ENCODE assay signal across 1 cellular context in genomic region chr1:63366915-63367217, GRCh38.
TF ChIP-seq lines count a peak whose summit lies in the region.

No MANE protein-coding gene starts in this region.

TF ChIP-seq in SK-N-SH, 30 proteins besides CTCF, POLR2A, EP300 and RAD21 (continued from another document):
- TF ChIP-seq REST (IDR thresholded peaks at IDR 0.05; ENCODE audit: low read depth, low read length) (no peak), GABPA (IDR thresholded peaks at IDR 0.05; ENCODE audit: low read depth) (no peak), TEAD4 (IDR thresholded peaks at IDR 0.05; ENCODE audit: borderline replicate concordance, insufficient read depth) (no peak), FOSL2 (IDR thresholded peaks at IDR 0.05; ENCODE audit: borderline replicate concordance, low read depth) (no peak), JUND (IDR thresholded peaks at IDR 0.05) (no peak), GATA2 (CRISPR knock-in tag; IDR thresholded peaks at IDR 0.05) (no peak), RCOR1 (IDR thresholded peaks at IDR 0.05; ENCODE audit: low read length) (no peak), YY1 (IDR thresholded peaks at IDR 0.05; ENCODE audit: low read depth) (no peak), RXRA (IDR thresholded peaks at IDR 0.05; ENCODE audit: borderline replicate concordance, low read depth) (no peak), ZBTB33 (IDR thresholded peaks at IDR 0.05; ENCODE audit: borderline replicate concordance, low read depth) (no peak)
TF ChIP-seq in SK-N-SH: peak in this region for 0.
